ENCODE assay signal across 8 cellular contexts in genomic region chr15:72197460-72198409, GRCh38. TPM values are rescaled to one million over a fixed set of nuclear protein-coding genes. Genes with fewer than 3 reads are reported as not detected.
DNase-seq lines count a peak whose midpoint lies in the region; ATAC-seq, FAIRE-seq and TF ChIP-seq lines count a peak whose summit lies in the region.

TSS of gene GRAMD2A (minus strand) at chr15:72197787.

- peaks cover 42% of the 10 kb centered on the region for H3K36me3 ChIP-seq in left ventricle myocardium inferior

- H3K27me3 Mint-ChIP-seq in activated naive CD4-positive, alpha-beta T cell treated with anti-CD3 and anti-CD28 coated beads, Interleukin-2, amount 10 ng/mL, durations not matched to agents 7 days and 5 days, result peaks cover 55% of the 10 kb centered on the region

- no peak for ATAC-seq in HG03520 (IDR thresholded peaks at IDR 0.05; ENCODE audit: unreplicated experiment)

- peaks cover 22% of the 10 kb centered on the region for H3K27me3 ChIP-seq in left ventricle myocardium inferior (ENCODE audit: low read depth)

- FAIRE-seq in GM12891 (lab: Jason Lieb, UNC), result no peak

- peak within 1 kb of the TSS; percentile 70 for H3K27ac Mint-ChIP-seq in activated naive CD4-positive, alpha-beta T cell treated with anti-CD3 and anti-CD28 coated beads, Interleukin-2, amount 10 ng/mL, durations not matched to agents 7 days and 5 days

- intact Hi-C loops in left ventricle myocardium inferior (cut with micrococcal nuclease), result no loop called here

- H3K4me3 ChIP-seq in left ventricle myocardium inferior (peak within 1 kb of the TSS; percentile 67), retinal pigment epithelial cell (ENCODE audit: low read length) (peak within 1 kb of the TSS; percentile 43)

- H3K9me3 Mint-ChIP-seq in activated naive CD4-positive, alpha-beta T cell treated with anti-CD3 and anti-CD28 coated beads, Interleukin-2, amount 10 ng/mL, durations not matched to agents 7 days and 5 days, result no peaks in the 10 kb centered on the region

- peaks cover 43% of the 10 kb centered on the region for H3K36me3 Mint-ChIP-seq in activated naive CD4-positive, alpha-beta T cell treated with anti-CD3 and anti-CD28 coated beads, Interleukin-2, amount 10 ng/mL, durations not matched to agents 7 days and 5 days

- H3K4me3 Mint-ChIP-seq in activated naive CD4-positive, alpha-beta T cell treated with anti-CD3 and anti-CD28 coated beads, Interleukin-2, amount 10 ng/mL, durations not matched to agents 7 days and 5 days, result peak within 1 kb of the TSS; percentile 49

- CTCF ChIA-PET in activated naive CD4-positive, alpha-beta T cell treated with anti-CD3 and anti-CD28 coated beads, Interleukin-2, amount 10 ng/mL, durations not matched to agents 7 days and 5 days (lab: Charles Lee), result interaction anchor here (0.9 to 1.8 kb wide), 3 partner anchors 44 to 89 kb away, joined by 3 to 5 read pairs (median 3); no protein-coding TSS in a partner anchor

- H3K4me1 Mint-ChIP-seq in activated naive CD4-positive, alpha-beta T cell treated with anti-CD3 and anti-CD28 coated beads, Interleukin-2, amount 10 ng/mL, durations not matched to agents 7 days and 5 days, result peaks cover 20% of the 10 kb centered on the region

- DNase-seq in GM12891 (ENCODE audit: insufficient read length, low spot score) (peak; percentile 82), M059J (ENCODE audit: low read depth) (peak; percentile 82), left ventricle myocardium inferior (peak; percentile 32), retinal pigment epithelial cell (ENCODE audit: low read depth) (no peak), AML-193 (lab: John Stamatoyannopoulos, UW) (no peak), NCI-H345 treated with DMSO at 0.1 percent for 48 hours (lab: John Stamatoyannopoulos, UW; ENCODE audit: unreplicated experiment) (no peak)
- DNase-seq in activated naive CD4-positive, alpha-beta T cell treated with anti-CD3 and anti-CD28 coated beads, Interleukin-2, amount 10 ng/mL, durations not matched to agents 7 days and 5 days, result peak; percentile 33

- TF ChIP-seq CTCF in left ventricle myocardium inferior (IDR thresholded peaks at IDR 0.05; ENCODE audit: borderline replicate concordance) (no peak), retinal pigment epithelial cell (conservative IDR thresholded peaks at IDR 0.05; ENCODE audit: low read depth, low read length) (no peak)

- no peaks in the 10 kb centered on the region for H3K9me3 ChIP-seq in left ventricle myocardium inferior (replicated peaks)

- TF ChIP-seq POLR2A in GM12891 (IDR thresholded peaks at IDR 0.05; ENCODE audit: low read depth, low read length), result no peak

- no peak within 1 kb of the TSS for H3K27ac ChIP-seq in left ventricle myocardium inferior (replicated peaks)

- peaks cover 44% of the 10 kb centered on the region for H3K4me1 ChIP-seq in left ventricle myocardium inferior

TF ChIP-seq in GM12891, 5 proteins besides CTCF, POLR2A, EP300 and RAD21:
- TF ChIP-seq PAX5 (IDR thresholded peaks at IDR 0.05; ENCODE audit: insufficient read depth, low read length, severe bottlenecking) (no peak), POLR2AphosphoS5 (IDR thresholded peaks at IDR 0.05; ENCODE audit: low read depth, low read length) (no peak), SPI1 (IDR thresholded peaks at IDR 0.05; ENCODE audit: low read depth, low read length) (no peak)

RNA-seq across cellular contexts. Expression of gene GRAMD2A, which starts in this region (rescaled TPM):
- 0.19 TPM for polyA plus RNA-seq in GM12891 (2012; ENCODE audit: low read depth, missing spikeins)
- total RNA-seq in M059J (2014; rRNA removed; shearing (Covaris generic)), result 0.34 and 0.44 TPM in 2 replicates
- not detected for total RNA-seq in left ventricle myocardium inferior

Comparison
In these comparisons a context has a peak if more than half of its experiments do, and no peak if none do; other contexts are left out.
1. Peak in DNase-seq in M059J; RNA of the gene not detected or under 1 TPM.
2. Peak in DNase-seq and H3K4me3 ChIP-seq in left ventricle myocardium inferior; RNA of the gene not detected or under 1 TPM.
3. DNase-seq: peak in GM12891 (single experiment) and activated naive CD4-positive, alpha-beta T cell treated with anti-CD3 and anti-CD28 coated beads, Interleukin-2, amount 10 ng/mL, durations not matched to agents 7 days and 5 days (single experiment); none in retinal pigment epithelial cell (single experiment), AML-193 (0 of 2) and NCI-H345 treated with DMSO at 0.1 percent for 48 hours (single experiment).